15 cellular contexts compared by ENCODE assay signal in the genomic region with DNA sequence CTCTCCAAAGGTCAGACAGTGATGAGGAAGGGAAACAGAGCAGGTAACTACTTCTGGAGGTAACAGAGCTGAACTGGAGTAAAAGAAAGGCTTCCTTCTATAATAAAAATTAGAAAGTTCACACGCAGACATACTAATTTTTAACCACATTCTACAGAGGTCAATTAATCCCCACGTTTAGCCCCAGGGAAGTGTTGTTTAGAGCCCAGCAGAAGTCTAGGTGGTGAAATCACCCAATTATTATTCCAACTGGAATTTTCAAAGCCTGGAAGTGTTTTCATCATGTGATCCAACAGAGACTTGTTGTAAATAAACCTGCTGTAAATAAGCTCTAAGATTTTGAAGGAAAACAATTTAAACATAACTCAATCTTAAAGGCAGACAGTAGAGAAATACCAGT. TPM values are rescaled to one million over a fixed set of nuclear protein-coding genes. Genes with fewer than 3 reads are reported as not detected.
DNase-seq lines count a peak whose midpoint lies in the region; FAIRE-seq and TF ChIP-seq lines count a peak whose summit lies in the region.
"Had no signal": no experiment of that assay in that cellular context is flagged by ENCODE, and none has a peak within 500 bp of the region (broad histone marks: within the 10 kb centered on the region; RNA-seq: fewer than 3 reads in every experiment).

No MANE protein-coding gene starts in this region.

- no peak overlapping the region for H4K5ac ChIP-seq in H1 (ENCODE audit: insufficient read length, low read depth, low read length)

- H3K14ac ChIP-seq in H1 (ENCODE audit: insufficient read length), result no peak overlapping the region

- no peak overlapping the region for H3K18ac ChIP-seq in H1 (ENCODE audit: extremely low read depth, low read length)

- DNase-seq in Calu3 (no peak), H1 (ENCODE audit: low read depth in 1 of 2, low spot score in 2 of 2) (no peak), kidney glomerular epithelial cell (lab: John Stamatoyannopoulos, UW) (peak; percentile 14), renal cortical epithelial cell (ENCODE audit: low read depth) (peak; percentile 93), smooth muscle cell (lab: John Stamatoyannopoulos, UW; ENCODE audit: unreplicated experiment) (no peak), activated T-cell treated with anti-CD3 and anti-CD28 coated beads for 4 hours (no peak)
- DNase-seq in stimulated activated CD4-positive, alpha-beta T cell treated with anti-CD3 and anti-CD28 coated beads, Interleukin-15, amount 100 ng/mL, for 24 hours, result no peak
- DNase-seq: 8988T; CD4-positive, alpha-beta memory T cell; DMS79 treated with DMSO at 0.1 percent for 48 hours; GF-D8; GOT3; H9 had no signal

- H2AK5ac ChIP-seq in H1 (ENCODE audit: low read depth, low read length), result no peak overlapping the region

- H2BK120ac ChIP-seq in H1 (replicated peaks; ENCODE audit: low read depth, low read length), result no peak overlapping the region

- H3K4me1 Mint-ChIP-seq in Calu3 (ENCODE audit: low read depth, unreplicated experiment), result peaks cover 68% of the 10 kb centered on the region
- H3K4me1 Mint-ChIP-seq: CD4-positive, alpha-beta memory T cell had no signal

- intact Hi-C loops in Calu3 (cut with micrococcal nuclease; ENCODE audit: unreplicated experiment), result no loop called here

- peaks cover 0 to 1% of the 10 kb centered on the region in 2 experiments for H4K20me1 ChIP-seq in H1 (replicated peaks in 1 of 2; ENCODE audit: control insufficient read depth in 1 of 2, insufficient read depth in 2 of 2, low read length in 2 of 2)
- no peaks in the 10 kb centered on the region for H4K20me1 ChIP-seq in smooth muscle cell (ENCODE audit: low read depth)
- H4K20me1 ChIP-seq: BLaER1 had no signal

- H3K36me3 ChIP-seq in H1 (ENCODE audit: control insufficient read depth in 2 of 4, insufficient read depth in 4 of 4, low read length in 3 of 4), result no peaks in the 10 kb centered on the region
- H3K36me3 ChIP-seq in smooth muscle cell (ENCODE audit: low read depth), result no peaks in the 10 kb centered on the region
- H3K36me3 ChIP-seq: BLaER1 had no signal

- no peaks in the 10 kb centered on the region for H3K79me2 ChIP-seq in H1 (ENCODE audit: control insufficient read depth in 1 of 2, insufficient read depth in 2 of 2, low read length in 2 of 2)
- no peaks in the 10 kb centered on the region for H3K79me2 ChIP-seq in smooth muscle cell (ENCODE audit: low read depth)

- H2BK20ac ChIP-seq in H1 (ENCODE audit: low read length), result no peak overlapping the region

- H3K9me3 Mint-ChIP-seq in Calu3 (ENCODE audit: low read depth, unreplicated experiment), result no peaks in the 10 kb centered on the region

- H3F3A ChIP-seq in smooth muscle cell (ENCODE audit: low read depth), result no peaks in the 10 kb centered on the region

- H3K4me1 ChIP-seq in H1 (replicated peaks in 1 of 4; ENCODE audit: control insufficient read depth in 3 of 4, insufficient read depth in 4 of 4, low read length in 3 of 4) (no peaks in the 10 kb centered on the region), smooth muscle cell (ENCODE audit: low read depth) (peaks cover 27% of the 10 kb centered on the region)

- no peak overlapping the region for H2BK12ac ChIP-seq in H1 (ENCODE audit: low read depth, low read length)

- H3K9me3 ChIP-seq in H1 (ENCODE audit: insufficient read depth in 2 of 2, low read depth in 1 of 2, low read length in 1 of 2) (no peaks in the 10 kb centered on the region), smooth muscle cell (replicated peaks; ENCODE audit: low read depth) (no peaks in the 10 kb centered on the region)
- H3K9me3 ChIP-seq: BLaER1 had no signal

- no peak for TF ChIP-seq EP300 in H1 (IDR thresholded peaks at IDR 0.05; ENCODE audit: borderline replicate concordance in 1 of 2, low read depth in 2 of 2, low read length in 2 of 2)

- peak; percentile 32 for FAIRE-seq in H1 (lab: Jason Lieb, UNC)

- no TSS peak for BruUV-seq in Calu3 (replicated peaks; lab: Mats Ljungman, UMichigan)

- peaks cover 15% of the 10 kb centered on the region for H3K36me3 Mint-ChIP-seq in Calu3 (ENCODE audit: insufficient read depth, unreplicated experiment)
- H3K36me3 Mint-ChIP-seq: CD14-positive monocyte; CD4-positive, alpha-beta memory T cell had no signal

- H3K27me3 Mint-ChIP-seq in Calu3 (ENCODE audit: unreplicated experiment), result no peaks in the 10 kb centered on the region

- H2BK5ac ChIP-seq in H1 (ENCODE audit: low read depth, low read length), result no peak overlapping the region

- peak overlapping the region; percentile 52 for H3K4me3 Mint-ChIP-seq in Calu3 (ENCODE audit: low read depth, unreplicated experiment)
- H3K4me3 Mint-ChIP-seq: CD4-positive, alpha-beta memory T cell; H9 had no signal

- no peak overlapping the region for H4K91ac ChIP-seq in H1 (replicated peaks; ENCODE audit: insufficient read length, low read length)

- no peaks in the 10 kb centered on the region for H3K23me2 ChIP-seq in H1 (ENCODE audit: low read depth, low read length)

- CTCF ChIA-PET in Calu3 (lab: Charles Lee) (interaction anchor here (0.6 to 0.9 kb wide), 3 partner anchors 19 to 1650 kb away, joined by 3 to 6 read pairs (median 4); no protein-coding TSS in a partner anchor), H1 (lab: Charles Lee; ENCODE audit: partially characterized antibody) (interaction anchor here (1.2 to 1.3 kb wide), 2 partner anchors 11 to 306 kb away, joined by 4 to 5 read pairs; no protein-coding TSS in a partner anchor)

- H3K9ac ChIP-seq in H1 (replicated peaks in 1 of 4; ENCODE audit: extremely low read depth in 1 of 4, low read depth in 3 of 4, low read length in 3 of 4) (no peak overlapping the region), smooth muscle cell (ENCODE audit: low read depth) (no peak overlapping the region)
- H3K9ac ChIP-seq: BLaER1 had no signal

- peaks cover 13 to 30% (median 21%) of the 10 kb centered on the region in 4 experiments for H3K27me3 ChIP-seq in H1 (replicated peaks in 1 of 4; ENCODE audit: control insufficient read depth in 3 of 4, extremely low read depth in 1 of 4, insufficient read depth in 3 of 4, low read length in 3 of 4)
- peaks cover 53% of the 10 kb centered on the region for H3K27me3 ChIP-seq in smooth muscle cell (ENCODE audit: low read depth)
- H3K27me3 ChIP-seq: BLaER1 had no signal

- H3K4ac ChIP-seq in H1 (replicated peaks; ENCODE audit: insufficient read length, low read depth, low read length), result no peak overlapping the region

- no peak overlapping the region for H2AFZ ChIP-seq in H1 (ENCODE audit: low read length)
- H2AFZ ChIP-seq in smooth muscle cell (ENCODE audit: low read depth), result no peak overlapping the region

- H3K27ac ChIP-seq in H1 (ENCODE audit: low read depth, low read length), result no peak overlapping the region
- H3K27ac ChIP-seq in smooth muscle cell (ENCODE audit: low read depth), result no peak overlapping the region
- H3K27ac ChIP-seq: BLaER1 had no signal

- no peak overlapping the region for H3K4me3 ChIP-seq in H1 (ENCODE audit: extremely low read depth in 1 of 4, insufficient read depth in 2 of 4, low read depth in 3 of 4, low read length in 4 of 4)
- H3K4me3 ChIP-seq in smooth muscle cell, result no peak overlapping the region
- H3K4me3 ChIP-seq: BLaER1 had no signal

- no peak overlapping the region for H4K8ac ChIP-seq in H1 (ENCODE audit: extremely low read depth, insufficient read depth, low read length)

- H3K56ac ChIP-seq in H1 (replicated peaks; ENCODE audit: insufficient read length, low read depth, low read length), result no peak overlapping the region

- H3K79me1 ChIP-seq in H1 (ENCODE audit: low read depth, low read length), result no peaks in the 10 kb centered on the region

- no peak for TF ChIP-seq POLR2A in H1 (IDR thresholded peaks at IDR 0.05; ENCODE audit: control extremely low read depth in 1 of 2, low read depth in 2 of 2, low read length in 2 of 2)

- H3K27ac Mint-ChIP-seq in Calu3 (ENCODE audit: unreplicated experiment), result peak overlapping the region; percentile 89
- H3K27ac Mint-ChIP-seq: CD14-positive monocyte; CD4-positive, alpha-beta memory T cell; H9 had no signal

- POLR2A ChIA-PET in H1 (lab: Charles Lee; ENCODE audit: partially characterized antibody), result interaction anchor here (0.6 kb wide), 1 partner anchor 335 kb away, joined by 3 read pairs; no protein-coding TSS in a partner anchor

- H2BK15ac ChIP-seq in H1 (ENCODE audit: low read length), result no peak overlapping the region

- TF ChIP-seq RAD21 in H1 (IDR thresholded peaks at IDR 0.05 in 1 of 2, conservative IDR thresholded peaks at IDR 0.05 in 1 of 2; ENCODE audit: low read depth in 2 of 2, low read length in 2 of 2), result no peak

- H3K4me2 ChIP-seq in H1 (ENCODE audit: insufficient read depth in 1 of 2, low read depth in 2 of 2, low read length in 2 of 2), result no peak overlapping the region
- no peak overlapping the region for H3K4me2 ChIP-seq in smooth muscle cell
- H3K4me2 ChIP-seq: BLaER1 had no signal

- WGBS in H1 (ENCODE audit: extremely low coverage in 1 of 2, insufficient coverage in 1 of 2, insufficient read length in 1 of 2, insufficient replicate concordance in 2 of 2, low coverage in 1 of 2, low lambda C conversion rate in 2 of 2, missing lambda C conversion rate in 1 of 2), 2 experiments, result 72% methylated on average over 2 of the region's 2 CpGs; no CpG with 5 or more reads in 1 of the 2 experiments
- WGBS in smooth muscle cell (ENCODE audit: low lambda C conversion rate), result 38% methylated on average over 2 of the region's 2 CpGs

- TF ChIP-seq CTCF in Calu3 (IDR thresholded peaks at IDR 0.05; ENCODE audit: unreplicated experiment) (no peak), H1 (IDR thresholded peaks at IDR 0.05; ENCODE audit: control extremely low read depth in 1 of 3, insufficient read depth in 1 of 3, low read depth in 1 of 3, low read length in 3 of 3) (no peak), smooth muscle cell (IDR thresholded peaks at IDR 0.05; ENCODE audit: borderline replicate concordance, insufficient read depth, poor library complexity, severe bottlenecking) (no peak)

- H3K23ac ChIP-seq in H1 (ENCODE audit: insufficient read length), result no peak overlapping the region

TF ChIP-seq in H1, 55 proteins besides CTCF, POLR2A, EP300 and RAD21 (continues in another document):
- TF ChIP-seq BRCA1 (IDR thresholded peaks at IDR 0.05; ENCODE audit: low read depth, low read length) (no peak), SP1 (IDR thresholded peaks at IDR 0.05; ENCODE audit: low read depth, low read length) (no peak), GTF2F1 (IDR thresholded peaks at IDR 0.05; ENCODE audit: borderline replicate concordance, low read depth, low read length) (no peak)

RNA-seq across cellular contexts. Expression of a gene that starts 6.8 kb away (rescaled TPM):
- 219 and 231 TPM in 2 replicates for total RNA-seq in Calu3 (2022)
- total RNA-seq in H1 (2021; fragmentation: NEBNext Ultra II Directional; extraction: Animal tissue kit (Norgen Biotek cat#: 25700)), result 0.24 and 0.31 TPM in 2 replicates
- 0.06 and 0.13 TPM in 2 replicates for polyA plus RNA-seq in H1 (2011; rRNA removed)
- 0.22 TPM for polyA plus RNA-seq in H1 (2011; cell fraction: cytosol; rRNA removed)
- polyA plus RNA-seq in H1 (2011; cell fraction: nucleus; rRNA removed), result 0.41 TPM
- polyA plus RNA-seq in H1 (2012, experiment 1 of 2), result 0.13 to 1.5 TPM (median 0.56 TPM) in 4 replicates
- polyA plus RNA-seq in H1 (2012, experiment 2 of 2), result 0.12 TPM
- polyA plus RNA-seq in H1 (2013, experiment 1 of 2), result 0.10 TPM
- polyA plus RNA-seq in H1 (2013, experiment 2 of 2), result 0.20 TPM
- polyA minus RNA-seq in H1 (2011; rRNA and poly(A)+ RNA removed), result 0.22 and 0.37 TPM in 2 replicates
- polyA minus RNA-seq in H1 (2011; cell fraction: cytosol; rRNA and poly(A)+ RNA removed), result not detected
- polyA minus RNA-seq in H1 (2011; cell fraction: nucleus; rRNA and poly(A)+ RNA removed), result 1.3 TPM
- 23.1 and 26.8 TPM in 2 replicates for total RNA-seq in renal cortical epithelial cell
- 0.22 and 2.9 TPM in 2 replicates for total RNA-seq in smooth muscle cell
- 0.49 TPM in 1 of 2 replicates, not detected in the other for polyA plus RNA-seq in smooth muscle cell
- polyA plus RNA-seq: CD4-positive, alpha-beta memory T cell had no signal

Comparison
In these comparisons a context has a peak if more than half of its experiments do, and no peak if none do; other contexts are left out.
1. DNase-seq: peak in kidney glomerular epithelial cell (single experiment) and renal cortical epithelial cell (single experiment); none in Calu3 (single experiment), H1 (0 of 2), smooth muscle cell (single experiment), activated T-cell treated with anti-CD3 and anti-CD28 coated beads for 4 hours (single experiment) and stimulated activated CD4-positive, alpha-beta T cell treated with anti-CD3 and anti-CD28 coated beads, Interleukin-15, amount 100 ng/mL, for 24 hours (single experiment).